ENCODE assay signal across 1 cellular context in genomic region chr5:57417981-57418380, GRCh38.
TF ChIP-seq lines count a peak whose summit lies in the region.

No MANE protein-coding gene starts in this region.

TF ChIP-seq in neural cell, 6 proteins besides CTCF, POLR2A, EP300 and RAD21 (continued from another document):
- TF ChIP-seq REST (IDR thresholded peaks at IDR 0.05; ENCODE audit: borderline replicate concordance) (no peak), POLR2AphosphoS5 (IDR thresholded peaks at IDR 0.05) (no peak), MXI1 (conservative IDR thresholded peaks at IDR 0.05; ENCODE audit: poor library complexity, severe bottlenecking) (no peak), EZH2 (IDR thresholded peaks at IDR 0.05; ENCODE audit: borderline replicate concordance, insufficient read depth, low read length, poor library complexity, severe bottlenecking) (no peak), TAF1 (IDR thresholded peaks at IDR 0.05; ENCODE audit: low read depth) (no peak)
